Comparison of ENCODE assay signal across 23 cellular contexts in the genomic region with DNA sequence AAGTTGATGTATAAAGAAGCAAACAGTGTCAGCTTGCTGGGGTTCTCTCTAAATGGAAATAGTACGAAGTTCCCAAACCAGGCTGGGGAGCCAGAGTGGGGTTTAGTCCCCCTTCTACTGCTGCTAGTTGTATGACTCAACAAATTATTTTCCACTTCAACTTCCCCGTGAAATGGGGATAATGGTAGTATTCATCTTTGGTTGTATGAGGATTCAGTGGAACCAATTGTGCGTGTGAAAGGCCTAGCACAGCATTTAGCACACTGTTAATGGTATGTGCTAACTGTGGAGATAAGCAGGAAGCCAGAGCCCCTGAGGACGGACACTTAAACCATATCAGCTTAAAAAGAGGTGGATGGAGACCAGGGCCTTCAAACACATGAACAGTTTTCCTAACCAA. TPM values are rescaled to one million over a fixed set of nuclear protein-coding genes. Genes with fewer than 3 reads are reported as not detected.
A peak's percentile ranks its signal among the peaks of the same experiment; 100 is the strongest.
DNase-seq lines count a peak whose midpoint lies in the region; ATAC-seq and TF ChIP-seq lines count a peak whose summit lies in the region.
"Had no signal": no experiment of that assay in that cellular context is flagged by ENCODE, and none has a peak within 500 bp of the region (broad histone marks: within the 10 kb centered on the region; RNA-seq: fewer than 3 reads in every experiment).

No MANE protein-coding gene starts in this region.

- H3K27ac ChIP-seq in stomach = peak overlapping the region in 1 of 5 donors; percentile 5
- H3K27ac ChIP-seq: esophagus squamous epithelium, foreskin keratinocyte, pancreas, SJCRH30, thoracic aorta had no signal

- TF ChIP-seq EP300 in stomach (IDR thresholded peaks at IDR 0.05) = no peak

- ATAC-seq in GM18498 (IDR thresholded peaks at IDR 0.05; ENCODE audit: unreplicated experiment) (no peak), GM21528 (IDR thresholded peaks at IDR 0.05; ENCODE audit: low FRiP score, unreplicated experiment) (no peak)
- ATAC-seq: activated naive CD8-positive, alpha-beta T cell treated with anti-CD3 and anti-CD28 coated beads, Interleukin-2, amount 50 U/mL, for 24 hours; foreskin keratinocyte; GM12878; pancreas; T-helper 17 cell had no signal

- H3K36me3 ChIP-seq in BE2C (peaks cover 24% of the 10 kb centered on the region), stomach (peaks cover 0 to 17% (median 5%) of the 10 kb centered on the region in 4 donors)
- H3K36me3 ChIP-seq: pancreas, thoracic aorta had no signal

- intact Hi-C loops in stomach (cut with DNase I; ENCODE audit: low total_unique reads) = no loop called here

- no peak for TF ChIP-seq CTCF in BE2C (IDR thresholded peaks at IDR 0.05; ENCODE audit: low read depth, low read length)
- TF ChIP-seq CTCF in stomach (IDR thresholded peaks at IDR 0.05) = no peak

- H3K4me1 ChIP-seq in BE2C = peaks cover 21% of the 10 kb centered on the region
- peaks cover 22 to 44% (median 24%) of the 10 kb centered on the region in 4 donors for H3K4me1 ChIP-seq in stomach
- H3K4me1 ChIP-seq: foreskin keratinocyte had no signal

- no peaks in the 10 kb centered on the region for H3K9me3 ChIP-seq in BE2C
- H3K9me3 ChIP-seq in stomach = peaks cover 0 to 6% (median 0%) of the 10 kb centered on the region in 4 donors
- H3K9me3 ChIP-seq: esophagus squamous epithelium, pancreas, SJCRH30, thoracic aorta had no signal

- WGBS in stomach, 5 donors = 79 to 93% (median 82%) methylated on average over 4 of the region's 4 CpGs

- in situ Hi-C loops in SK-MEL-5 (cut with HindIII; ENCODE audit: low pct_unique_long_range_greater_than_20kb, low sequenced_read_pairs) = no loop called here

- no peaks in the 10 kb centered on the region for H3K27me3 ChIP-seq in BE2C
- H3K27me3 ChIP-seq in stomach = no peaks in the 10 kb centered on the region
- H3K27me3 ChIP-seq: esophagus squamous epithelium, pancreas, SJCRH30 had no signal

- H3K4me3 ChIP-seq in BE2C (ENCODE audit: low read depth, low read length) (no peak overlapping the region), stomach (no peak overlapping the region)
- H3K4me3 ChIP-seq: esophagus squamous epithelium, GM12878, lung, pancreas, SJCRH30, thoracic aorta had no signal

- DNase-seq in BE2C (peak; percentile 27), SK-MEL-5 (ENCODE audit: low read depth, low spot score) (peak; percentile 37), erythroblast (lab: John Stamatoyannopoulos, UW) (peak; percentile 21 to 37), pons (ENCODE audit: low spot score) (peak; percentile 53), stomach (no peak)
- DNase-seq: ACHN; activated naive CD4-positive, alpha-beta T cell; activated naive CD8-positive, alpha-beta T cell treated with anti-CD3 and anti-CD28 coated beads, Interleukin-2, amount 50 U/mL, for 24 hours; esophagus squamous epithelium; foreskin keratinocyte; NCI-H1694 treated with DMSO at 0.1 percent for 48 hours; NCI-H2171; NCI-H82; pancreas; RPMI8226; stimulated activated naive CD4-positive, alpha-beta T cell treated with Interleukin-2 at 50 U/mL for 16 hours; T-helper 17 cell had no signal

- TF ChIP-seq POLR2A in erythroblast (IDR thresholded peaks at IDR 0.05; ENCODE audit: low read length) = no peak
- TF ChIP-seq POLR2A in stomach (IDR thresholded peaks at IDR 0.05) = no peak

RNA-seq across cellular contexts. Expression of a gene that starts 4.2 kb away (rescaled TPM):
- polyA plus RNA-seq in BE2C (2012; ENCODE audit: insufficient read depth, insufficient read length, low read depth) = 35.3 TPM
- 110 and 123 TPM in 2 replicates for total RNA-seq in SK-MEL-5 (2014; rRNA removed; shearing (Covaris generic))
- 92.6 and 99.9 TPM in 2 replicates for polyA plus RNA-seq in SK-MEL-5 (2015; cell fraction: cytosol; rRNA removed)
- 187 and 202 TPM in 2 replicates for polyA plus RNA-seq in SK-MEL-5 (2015; cell fraction: nucleus; rRNA removed)
- total RNA-seq in stomach = 10 to 100 TPM in 3 of 5 donors, 1 to 10 TPM in 2; 5.5 to 43.3 (median 17.0) TPM
- 10 to 100 TPM; 10.5 to 33.5 (median 13.7) TPM for polyA plus RNA-seq in stomach
